ENCODE assay signal across 10 cellular contexts in genomic region chr12:56991319-56991906, GRCh38. TPM values are rescaled to one million over a fixed set of nuclear protein-coding genes. Genes with fewer than 3 reads are reported as not detected.
DNase-seq lines count a peak whose midpoint lies in the region; ATAC-seq, FAIRE-seq and TF ChIP-seq lines count a peak whose summit lies in the region.
"Had no signal": no experiment of that assay in that cellular context is flagged by ENCODE, and none has a peak within 500 bp of the region (broad histone marks: within the 10 kb centered on the region; RNA-seq: fewer than 3 reads in every experiment).

No MANE protein-coding gene starts in this region.

- peaks cover 23% of the 10 kb centered on the region for H3K4me1 Mint-ChIP-seq in activated CD4-positive, alpha-beta memory T cell treated with anti-CD3 and anti-CD28 coated beads, Interleukin-2, amount 10 ng/mL, durations not matched to agents 7 days and 5 days

- no peaks in the 10 kb centered on the region for H3K27me3 ChIP-seq in heart right ventricle
- H3K27me3 ChIP-seq: tibial artery had no signal

- no peak for TF ChIP-seq CTCF in heart right ventricle (IDR thresholded peaks at IDR 0.05)

- H3K27ac Mint-ChIP-seq in activated CD4-positive, alpha-beta memory T cell treated with anti-CD3 and anti-CD28 coated beads, Interleukin-2, amount 10 ng/mL, durations not matched to agents 7 days and 5 days, result no peak overlapping the region

- ATAC-seq in heart right ventricle, result peak; percentile 11 to 71 (median 50)

- no peak for FAIRE-seq in RCC 7860 (lab: Jason Lieb, UNC)

- H3K27ac ChIP-seq in SK-N-MC (peak overlapping the region; percentile 57), heart right ventricle (peak overlapping the region in 6 of 10 donors; percentile 17 to 72 (median 52))
- H3K27ac ChIP-seq: tibial artery had no signal

- H3K36me3 Mint-ChIP-seq in activated CD4-positive, alpha-beta memory T cell treated with anti-CD3 and anti-CD28 coated beads, Interleukin-2, amount 10 ng/mL, durations not matched to agents 7 days and 5 days (ENCODE audit: low read depth), result peaks cover 3% of the 10 kb centered on the region

- intact Hi-C loops in heart right ventricle (cut with DNase I), result loop anchor here in 1 of 10 donors (5.0 kb wide), 1 partner anchor 154 kb away; no protein-coding TSS in a partner anchor

- peaks cover 2 to 46% (median 36%) of the 10 kb centered on the region in 9 donors for H3K4me1 ChIP-seq in heart right ventricle

- no peaks in the 10 kb centered on the region for H3K9me3 Mint-ChIP-seq in activated CD4-positive, alpha-beta memory T cell treated with anti-CD3 and anti-CD28 coated beads, Interleukin-2, amount 10 ng/mL, durations not matched to agents 7 days and 5 days

- POLR2A ChIA-PET in activated CD4-positive, alpha-beta memory T cell treated with anti-CD3 and anti-CD28 coated beads, Interleukin-2, amount 10 ng/mL, durations not matched to agents 7 days and 5 days (lab: Charles Lee), result interaction anchor here (0.6 kb wide), 1 partner anchor 121 kb away, joined by 4 read pairs; no protein-coding TSS in a partner anchor

- H3K36me3 ChIP-seq in SK-N-MC (ENCODE audit: insufficient read depth, low read length) (no peaks in the 10 kb centered on the region), heart right ventricle (peaks cover 0 to 12% (median 0%) of the 10 kb centered on the region in 9 donors)

- DNase-seq in SKM-1 treated with dmso at 0.1 percent for 144 hours (lab: John Stamatoyannopoulos, UW; ENCODE audit: unreplicated experiment) (peak; percentile 7), SKM-1 (lab: John Stamatoyannopoulos, UW; ENCODE audit: unreplicated experiment) (no peak), SK-N-MC (ENCODE audit: low read depth, low spot score) (no peak), heart right ventricle (peak; percentile 50 to 60), RCC 7860 (ENCODE audit: low spot score) (no peak), DMS 273 (lab: John Stamatoyannopoulos, UW; ENCODE audit: unreplicated experiment) (no peak)
- DNase-seq in stimulated activated CD8-positive, alpha-beta memory T cell treated with anti-CD3 and anti-CD28 coated beads, Interleukin-4, amount 100 ng/mL, for 48 hours, result peak; percentile 15
- DNase-seq in activated CD4-positive, alpha-beta memory T cell treated with anti-CD3 and anti-CD28 coated beads, Interleukin-2, amount 10 ng/mL, durations not matched to agents 7 days and 5 days, result no peak
- DNase-seq: activated naive CD4-positive, alpha-beta T cell treated with Interleukin-2 at 50 U/mL for 16 hours had no signal

- no peak overlapping the region for H3K4me3 Mint-ChIP-seq in activated CD4-positive, alpha-beta memory T cell treated with anti-CD3 and anti-CD28 coated beads, Interleukin-2, amount 10 ng/mL, durations not matched to agents 7 days and 5 days

- H3K9me3 ChIP-seq in SK-N-MC (ENCODE audit: low read depth, low read length), result no peaks in the 10 kb centered on the region
- no peaks in the 10 kb centered on the region for H3K9me3 ChIP-seq in heart right ventricle
- H3K9me3 ChIP-seq: tibial artery had no signal

- peaks cover 6% of the 10 kb centered on the region for H3K27me3 Mint-ChIP-seq in activated CD4-positive, alpha-beta memory T cell treated with anti-CD3 and anti-CD28 coated beads, Interleukin-2, amount 10 ng/mL, durations not matched to agents 7 days and 5 days

- 56 to 67% methylated on average over 4 of the region's 4 CpGs for WGBS in heart right ventricle, 2 donors

- H3K4me3 ChIP-seq in SK-N-MC (peak overlapping the region; percentile 16; the same call in 1 of the 2 replicates), heart right ventricle (no peak overlapping the region)
- H3K4me3 ChIP-seq: tibial artery had no signal

- CTCF ChIA-PET in activated CD4-positive, alpha-beta memory T cell treated with anti-CD3 and anti-CD28 coated beads, Interleukin-2, amount 10 ng/mL, durations not matched to agents 7 days and 5 days (lab: Charles Lee), result interaction anchor here (1.4 to 1.9 kb wide), 2 partner anchors 10 to 234 kb away, joined by 5 to 6 read pairs; no protein-coding TSS in a partner anchor

- peak overlapping the region; percentile 53 for H3K9ac ChIP-seq in SK-N-MC (ENCODE audit: insufficient read length)

RNA-seq across cellular contexts. Expression of gene ZBTB39, which starts 14.9 kb away (rescaled TPM):
- total RNA-seq in heart right ventricle, result 1 to 10 TPM; 2.7 to 4.3 (median 3.6) TPM
- 1 to 10 TPM; 1.2 to 1.3 TPM for polyA plus RNA-seq in heart right ventricle
- 1 to 10 TPM; 7.7 to 7.8 TPM for total RNA-seq in activated CD4-positive, alpha-beta memory T cell treated with anti-CD3 and anti-CD28 coated beads, Interleukin-2, amount 10 ng/mL, durations not matched to agents 7 days and 5 days

RNA-seq across cellular contexts. Expression of gene TAC3, which starts 24.9 kb away (rescaled TPM):
- total RNA-seq in heart right ventricle, result not detected
- not detected for polyA plus RNA-seq in heart right ventricle
- total RNA-seq in activated CD4-positive, alpha-beta memory T cell treated with anti-CD3 and anti-CD28 coated beads, Interleukin-2, amount 10 ng/mL, durations not matched to agents 7 days and 5 days, result not detected

RNA-seq across cellular contexts. Expression of gene RDH16, which starts 34.0 kb away (rescaled TPM):
- total RNA-seq in heart right ventricle, result under 1 TPM in 8 of 10 donors, not detected in 2; 0.12 to 0.32 (median 0.23) TPM
- polyA plus RNA-seq in heart right ventricle, result under 1 TPM; 0.12 to 0.59 TPM
- under 1 TPM; 0.28 to 0.53 TPM for total RNA-seq in activated CD4-positive, alpha-beta memory T cell treated with anti-CD3 and anti-CD28 coated beads, Interleukin-2, amount 10 ng/mL, durations not matched to agents 7 days and 5 days

RNA-seq across cellular contexts. Expression of gene SDR9C7, which starts 57.2 kb away (rescaled TPM):
- under 1 TPM in 2 of 10 donors, not detected in 8; 0.14 to 0.28 TPM for total RNA-seq in heart right ventricle
- under 1 TPM; 0.04 to 0.29 TPM for polyA plus RNA-seq in heart right ventricle
- total RNA-seq in activated CD4-positive, alpha-beta memory T cell treated with anti-CD3 and anti-CD28 coated beads, Interleukin-2, amount 10 ng/mL, durations not matched to agents 7 days and 5 days, result not detected

RNA-seq across cellular contexts. Expression of gene MYO1A, which starts 58.5 kb away (rescaled TPM):
- total RNA-seq in heart right ventricle, result under 1 TPM in 1 of 10 donors, not detected in 9; 0.08 TPM
- under 1 TPM in 1 of 2 donors, not detected in 1; 0.01 TPM for polyA plus RNA-seq in heart right ventricle
- total RNA-seq in activated CD4-positive, alpha-beta memory T cell treated with anti-CD3 and anti-CD28 coated beads, Interleukin-2, amount 10 ng/mL, durations not matched to agents 7 days and 5 days, result under 1 TPM; 0.28 to 0.65 TPM

Comparison
In these comparisons a context has a peak if more than half of its experiments do, and no peak if none do; other contexts are left out.
1. DNase-seq: peak in SKM-1 treated with dmso at 0.1 percent for 144 hours (single experiment), heart right ventricle (2 of 2) and stimulated activated CD8-positive, alpha-beta memory T cell treated with anti-CD3 and anti-CD28 coated beads, Interleukin-4, amount 100 ng/mL, for 48 hours (single experiment); none in SKM-1 (single experiment), SK-N-MC (single experiment), RCC 7860 (single experiment), DMS 273 (single experiment) and activated CD4-positive, alpha-beta memory T cell treated with anti-CD3 and anti-CD28 coated beads, Interleukin-2, amount 10 ng/mL, durations not matched to agents 7 days and 5 days (single experiment).